Comparison of ENCODE assay signal across 18 cellular contexts in the genomic region with DNA sequence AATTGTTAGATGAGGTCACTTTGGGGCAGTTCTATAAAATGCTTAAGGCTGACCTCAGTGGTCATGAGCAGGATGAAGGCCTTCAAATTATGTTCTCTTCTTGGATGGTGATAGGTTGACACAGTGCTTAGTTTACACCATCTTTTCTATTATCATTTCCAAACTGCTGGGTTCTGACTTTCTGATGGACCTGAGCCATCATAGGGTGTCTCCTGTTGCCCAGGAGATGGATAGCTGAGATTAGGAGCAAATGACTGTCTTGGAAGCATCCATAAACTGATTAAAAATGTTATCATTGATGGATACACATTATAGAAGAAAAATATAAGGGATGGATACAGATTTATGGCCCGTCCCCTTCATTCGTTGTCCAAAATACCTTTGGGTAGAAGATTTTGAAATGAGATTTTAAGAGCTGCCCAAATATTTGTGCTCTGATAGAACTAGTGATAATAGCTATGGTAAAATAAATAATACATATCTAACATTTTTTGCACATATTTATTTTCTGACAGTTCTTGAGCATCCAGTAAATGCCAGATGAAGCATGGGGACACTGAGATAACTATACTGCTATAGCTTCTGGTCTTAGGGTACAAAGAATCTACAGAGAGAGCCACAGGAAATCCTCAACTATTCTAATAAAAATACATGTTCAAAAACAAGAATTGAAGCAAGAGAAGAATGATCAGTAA.
"Had no signal": no experiment of that assay in that cellular context is flagged by ENCODE, and none has a peak within 500 bp of the region (broad histone marks: within the 10 kb centered on the region; RNA-seq: fewer than 3 reads in every experiment).

No MANE protein-coding gene starts in this region.

- H3K4me1 Mint-ChIP-seq: naive B cell had no signal

- H3K36me3 Mint-ChIP-seq: mesothelial cell of epicardium, naive B cell had no signal

- H3K27ac Mint-ChIP-seq: mesothelial cell of epicardium, naive B cell had no signal

- H3K9me3 ChIP-seq: esophagus muscularis mucosa, gastroesophageal sphincter, heart left ventricle, left lung, lower lobe of right lung, mucosa of descending colon had no signal

- H3K4me1 ChIP-seq: esophagus muscularis mucosa, foreskin keratinocyte, left lung, lower lobe of right lung had no signal

- H3K27ac ChIP-seq: coronary artery, dorsolateral prefrontal cortex, esophagus muscularis mucosa, foreskin keratinocyte, gastroesophageal sphincter, heart left ventricle, hepatocyte, left lung, lower lobe of right lung had no signal

- DNase-seq: dermis blood vessel endothelial cell; dorsolateral prefrontal cortex; effector CD4-positive, alpha-beta T cell; effector memory CD4-positive, alpha-beta T cell; foreskin keratinocyte; heart left ventricle; left cardiac atrium; left lung; left ventricle myocardium superior; lower lobe of right lung; mesenchymal stem cell; mucosa of descending colon; naive B cell had no signal

- H3K4me3 Mint-ChIP-seq: mesothelial cell of epicardium, naive B cell had no signal

- H3K27me3 ChIP-seq: esophagus muscularis mucosa, foreskin keratinocyte, gastroesophageal sphincter, heart left ventricle, hepatocyte, left lung had no signal

- H3K27me3 Mint-ChIP-seq: naive B cell had no signal

- H3K4me3 ChIP-seq: coronary artery, dorsolateral prefrontal cortex, esophagus muscularis mucosa, gastroesophageal sphincter, heart left ventricle, hepatocyte, left lung, lower lobe of right lung, mucosa of descending colon had no signal

- H3K36me3 ChIP-seq: esophagus muscularis mucosa, gastroesophageal sphincter, heart left ventricle, left lung, lower lobe of right lung had no signal
